In the genomic region with DNA sequence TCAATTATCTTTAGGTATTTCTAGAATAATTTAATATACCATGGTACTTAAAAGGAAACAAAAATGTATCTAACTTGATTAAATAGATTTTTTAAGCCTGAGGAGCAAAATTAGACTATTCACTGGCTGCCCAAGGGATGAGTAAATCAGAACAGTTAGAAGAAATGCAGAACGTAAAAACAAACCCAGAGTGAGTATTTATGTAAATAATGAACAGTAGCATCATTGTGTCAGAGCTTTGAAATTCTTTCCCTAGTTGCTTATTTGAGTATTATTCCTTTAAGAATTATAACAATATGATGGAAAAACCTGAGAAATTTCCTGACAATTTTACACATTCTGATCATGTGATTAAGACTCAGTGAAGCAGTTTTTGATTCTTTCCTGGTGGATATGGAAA, we compare ENCODE assay signal across 13 cellular contexts.
"Had no signal": no experiment of that assay in that cellular context is flagged by ENCODE, and none has a peak within 500 bp of the region (broad histone marks: within the 10 kb centered on the region; RNA-seq: fewer than 3 reads in every experiment).

No MANE protein-coding gene starts in this region.

- ATAC-seq: activated CD8-positive, alpha-beta T cell treated with anti-CD3 and anti-CD28 coated beads for 36 hours; left ventricle myocardium superior had no signal

- DNase-seq: activated CD4-positive, alpha-beta T cell treated with anti-CD3 and anti-CD28 coated beads, Interleukin-2, amount 10 ng/mL, durations not matched to agents 24 days and 14 days; activated CD8-positive, alpha-beta T cell treated with anti-CD3 and anti-CD28 coated beads for 36 hours; activated naive CD4-positive, alpha-beta T cell treated with anti-CD3 and anti-CD28 coated beads for 36 hours; activated T-cell treated with anti-CD3 and anti-CD28 coated beads, Interleukin-2, amount 50 U/mL, for 24 hours; anterior cingulate cortex; cortex of kidney; erythroblast; immature natural killer cell; left ventricle myocardium superior; stimulated activated CD4-positive, alpha-beta T cell treated with anti-CD3 and anti-CD28 coated beads, Interleukin-12 subunit alpha, Interleukin-12 subunit beta, amount 100 ng/mL, for 4 hours; stimulated activated CD4-positive, alpha-beta T cell treated with anti-CD3 and anti-CD28 coated beads, Interleukin-1b, Interleukin-23, amount 100 ng/mL, for 48 hours; stimulated activated CD8-positive, alpha-beta memory T cell treated with anti-CD3 and anti-CD28 coated beads, Interleukin-4, amount 100 ng/mL, for 48 hours; stimulated activated naive CD4-positive, alpha-beta T cell had no signal
